Comparison of ENCODE assay signal across 24 cellular contexts in genomic region chr18:8238507-8238906, GRCh38.
A peak's percentile ranks its signal among the peaks of the same experiment; 100 is the strongest.
DNase-seq lines count a peak whose midpoint lies in the region; ATAC-seq and TF ChIP-seq lines count a peak whose summit lies in the region.
"Had no signal": no experiment of that assay in that cellular context is flagged by ENCODE, and none has a peak within 500 bp of the region (broad histone marks: within the 10 kb centered on the region; RNA-seq: fewer than 3 reads in every experiment).

No MANE protein-coding gene starts in this region.

- H3K27me3 Mint-ChIP-seq in MCF 10A (ENCODE audit: insufficient read depth, unreplicated experiment) (no peaks in the 10 kb centered on the region), endodermal cell (ENCODE audit: insufficient read depth) (no peaks in the 10 kb centered on the region)
- H3K27me3 Mint-ChIP-seq: CD4-positive, CD25-positive, alpha-beta regulatory T cell had no signal

- H3K36me3 Mint-ChIP-seq in MCF 10A (ENCODE audit: insufficient read depth, unreplicated experiment) (peaks cover 14% of the 10 kb centered on the region), endodermal cell (ENCODE audit: low read depth) (peaks cover 39% of the 10 kb centered on the region)
- H3K36me3 Mint-ChIP-seq: CD4-positive, CD25-positive, alpha-beta regulatory T cell; T-cell had no signal

- dilution Hi-C loops in mammary epithelial cell (cut with HindIII; ENCODE audit: low sequenced_read_pairs) = no loop called here

- H3K4me2 ChIP-seq in mammary epithelial cell (ENCODE audit: insufficient read depth, low read depth, low read length) = no peak overlapping the region
- H3K4me2 ChIP-seq: BLaER1 had no signal

- H3K9me3 Mint-ChIP-seq in MCF 10A (ENCODE audit: unreplicated experiment) (no peaks in the 10 kb centered on the region), endodermal cell (peaks cover 49% of the 10 kb centered on the region)

- H2AFZ ChIP-seq in mammary epithelial cell (ENCODE audit: low read depth, low read length) = no peak overlapping the region
- H2AFZ ChIP-seq: GM23248 had no signal

- peaks cover 5% of the 10 kb centered on the region for H3K4me1 Mint-ChIP-seq in MCF 10A (ENCODE audit: insufficient read depth, unreplicated experiment)
- peaks cover 15% of the 10 kb centered on the region for H3K4me1 Mint-ChIP-seq in endodermal cell
- H3K4me1 Mint-ChIP-seq: CD4-positive, CD25-positive, alpha-beta regulatory T cell; T-cell had no signal

- no peak overlapping the region for H3K4me3 ChIP-seq in mammary epithelial cell (replicated peaks in 1 of 3; ENCODE audit: insufficient read depth in 1 of 3, low read depth in 2 of 3, low read length in 3 of 3)
- peak overlapping the region; percentile 64 for H3K4me3 ChIP-seq in endodermal cell (ENCODE audit: low read length)
- H3K4me3 ChIP-seq in sigmoid colon = no peak overlapping the region
- no peak overlapping the region for H3K4me3 ChIP-seq in uterus
- H3K4me3 ChIP-seq: BLaER1, GM23248 had no signal

- H3K4me3 Mint-ChIP-seq in MCF 10A (ENCODE audit: unreplicated experiment) (no peak overlapping the region), endodermal cell (no peak overlapping the region)
- H3K4me3 Mint-ChIP-seq: CD4-positive, CD25-positive, alpha-beta regulatory T cell; T-cell had no signal

- no peak for ATAC-seq in GM18519 (IDR thresholded peaks at IDR 0.05; ENCODE audit: low FRiP score, unreplicated experiment)
- ATAC-seq: SK-N-SH treated with all-trans-retinoic acid at 6 μM for 48 hours, T-cell had no signal

- H3K27me3 ChIP-seq in mammary epithelial cell (ENCODE audit: insufficient read depth, low read length) (no peaks in the 10 kb centered on the region), endodermal cell (ENCODE audit: control insufficient read depth, insufficient read depth, low read length, poor library complexity, severe bottlenecking) (no peaks in the 10 kb centered on the region), sigmoid colon (no peaks in the 10 kb centered on the region), uterus (no peaks in the 10 kb centered on the region)
- H3K27me3 ChIP-seq: BLaER1 had no signal

- in situ Hi-C loops in mammary epithelial cell (cut with MboI; ENCODE audit: low sequenced_read_pairs in 2 of 2) = no loop called here

- no peak for TF ChIP-seq EP300 in sigmoid colon (IDR thresholded peaks at IDR 0.05)

- H3K9me3 ChIP-seq in mammary epithelial cell (replicated peaks; ENCODE audit: insufficient read depth, low read length) (no peaks in the 10 kb centered on the region), endodermal cell (ENCODE audit: control insufficient read depth, low read length) (peaks cover 49% of the 10 kb centered on the region), sigmoid colon (no peaks in the 10 kb centered on the region), uterus (no peaks in the 10 kb centered on the region)
- H3K9me3 ChIP-seq: BLaER1 had no signal

- H3K79me2 ChIP-seq in mammary epithelial cell (ENCODE audit: insufficient read depth, low read length) = no peaks in the 10 kb centered on the region

- no peaks in the 10 kb centered on the region for H4K20me1 ChIP-seq in mammary epithelial cell (ENCODE audit: insufficient read depth, low read length)
- H4K20me1 ChIP-seq: BLaER1 had no signal

- H3K27ac ChIP-seq in mammary epithelial cell (ENCODE audit: insufficient read depth, low read depth, low read length) (no peak overlapping the region), endodermal cell (ENCODE audit: low read depth, low read length) (no peak overlapping the region), sigmoid colon (no peak overlapping the region), uterus (no peak overlapping the region)
- H3K27ac ChIP-seq: BLaER1, GM23248 had no signal

- H3K27ac Mint-ChIP-seq in MCF 10A (ENCODE audit: low read depth, unreplicated experiment) = no peak overlapping the region
- H3K27ac Mint-ChIP-seq in endodermal cell = peak overlapping the region; percentile 67
- H3K27ac Mint-ChIP-seq: CD4-positive, CD25-positive, alpha-beta regulatory T cell; T-cell had no signal

- TF ChIP-seq POLR2A in sigmoid colon (IDR thresholded peaks at IDR 0.05) (no peak), uterus (IDR thresholded peaks at IDR 0.05) (no peak)

- intact Hi-C loops in MCF 10A (cut with micrococcal nuclease) (no loop called here), mammary epithelial cell (cut with micrococcal nuclease) (loop anchor here (10.0 kb wide), 1 partner anchor 64 kb away; no protein-coding TSS in a partner anchor), sigmoid colon (cut with DNase I) (no loop called here), uterus (cut with DNase I; ENCODE audit: low total_unique reads) (no loop called here)

- CTCF ChIA-PET in MCF 10A (lab: Yijun Ruan, JAX) (no interaction called here), mammary epithelial cell (lab: Charles Lee; ENCODE audit: low non-redundant PET) (no interaction called here)

- peak; percentile 29 for DNase-seq in MCF 10A (ENCODE audit: unreplicated experiment)
- DNase-seq in mammary epithelial cell = no peak
- DNase-seq in OCI-M1 (lab: John Stamatoyannopoulos, UW) = peak; percentile 16
- DNase-seq in endodermal cell = no peak
- peak; percentile 20 for DNase-seq in renal cortical epithelial cell (ENCODE audit: low read depth)
- DNase-seq in sigmoid colon = no peak
- DNase-seq in uterus = no peak
- DNase-seq: CD4-positive, CD25-positive, alpha-beta regulatory T cell; DMS153; GM23248; H7; IMR-90; KG1; MV-4-11; NCI-H1105 treated with DMSO at 0.1 percent for 48 hours; NCI-H146; NCI-H1930; NCI-H2107; NCI-H446 treated with DMSO at 0.1 percent for 48 hours; NCI-H526; T-cell had no signal

- H3K4me1 ChIP-seq in mammary epithelial cell (ENCODE audit: insufficient read depth, low read length) = no peaks in the 10 kb centered on the region
- peaks cover 3% of the 10 kb centered on the region for H3K4me1 ChIP-seq in endodermal cell (ENCODE audit: control insufficient read depth, insufficient read depth, low read length)
- H3K4me1 ChIP-seq in sigmoid colon = peaks cover 0 to 9% (median 3%) of the 10 kb centered on the region in 4 donors
- H3K4me1 ChIP-seq in uterus = no peaks in the 10 kb centered on the region
- H3K4me1 ChIP-seq: BLaER1 had no signal

- BruUV-seq in MCF 10A (replicated peaks; lab: Mats Ljungman, UMichigan) (no TSS peak), mammary epithelial cell (replicated peaks; lab: Mats Ljungman, UMichigan) (no TSS peak)

- POLR2A ChIA-PET in MCF 10A (lab: Yijun Ruan, JAX) = interaction anchor here (0.6 to 1.5 kb wide), 2 partner anchors 10 to 1026 kb away, joined by 3 read pairs; no protein-coding TSS in a partner anchor

- 90% methylated on average over 5 of the region's 5 CpGs for WGBS in mammary epithelial cell (ENCODE audit: low coverage, missing lambda C conversion rate)
- 84% methylated on average over 2 of the region's 5 CpGs; no CpG with 5 or more reads in 1 of the 2 experiments for WGBS in endodermal cell (ENCODE audit: insufficient coverage in 1 of 2, insufficient read length in 1 of 2), 2 experiments
- WGBS in sigmoid colon, 2 donors = 86 to 87% methylated on average over 5 of the region's 5 CpGs

- H3K9ac ChIP-seq in mammary epithelial cell (ENCODE audit: insufficient read depth, low read length) (no peak overlapping the region), endodermal cell (ENCODE audit: extremely low read depth, low read length, poor library complexity, severe bottlenecking) (no peak overlapping the region)
- H3K9ac ChIP-seq: BLaER1, GM23248 had no signal

- H3K36me3 ChIP-seq in mammary epithelial cell (ENCODE audit: insufficient read depth, low read length) = no peaks in the 10 kb centered on the region
- peaks cover 32% of the 10 kb centered on the region for H3K36me3 ChIP-seq in endodermal cell (ENCODE audit: control insufficient read depth, insufficient read depth, low read length)
- no peaks in the 10 kb centered on the region for H3K36me3 ChIP-seq in sigmoid colon
- H3K36me3 ChIP-seq in uterus = no peaks in the 10 kb centered on the region
- H3K36me3 ChIP-seq: BLaER1 had no signal

- TF ChIP-seq CTCF in MCF 10A (IDR thresholded peaks at IDR 0.05; ENCODE audit: unreplicated experiment) (no peak), mammary epithelial cell (conservative IDR thresholded peaks at IDR 0.05 in 1 of 2, IDR thresholded peaks at IDR 0.05 in 1 of 2; ENCODE audit: extremely low read depth in 1 of 2, insufficient read depth in 1 of 2, low read depth in 1 of 2, low read length in 2 of 2) (no peak), endodermal cell (conservative IDR thresholded peaks at IDR 0.05) (no peak), sigmoid colon (IDR thresholded peaks at IDR 0.05) (no peak), uterus (IDR thresholded peaks at IDR 0.05) (no peak)

Comparison
In these comparisons a context has a peak if more than half of its experiments do, and no peak if none do; other contexts are left out.
1. DNase-seq: peak in MCF 10A (single experiment), OCI-M1 (single experiment) and renal cortical epithelial cell (single experiment); none in mammary epithelial cell (single experiment), endodermal cell (single experiment), sigmoid colon (single experiment) and uterus (0 of 2).